In genomic region chr2:139694327-139694726, GRCh38 we compare ENCODE assay signal across 1 cellular context.
TF ChIP-seq lines count a peak whose summit lies in the region.

No MANE protein-coding gene starts in this region.

TF ChIP-seq in WTC11, 78 proteins besides CTCF, POLR2A, EP300 and RAD21 (continued from another document):
- no peak for TF ChIP-seq ESRRA (CRISPR knock-in tag; IDR thresholded peaks at IDR 0.05; ENCODE audit: borderline replicate concordance)
- no peak for TF ChIP-seq USF2 (CRISPR knock-in tag; IDR thresholded peaks at IDR 0.05)
- no peak for TF ChIP-seq PREB (CRISPR knock-in tag; IDR thresholded peaks at IDR 0.05; ENCODE audit: borderline replicate concordance)
- TF ChIP-seq GRHL2 (CRISPR knock-in tag; IDR thresholded peaks at IDR 0.05; ENCODE audit: insufficient replicate concordance, severe bottlenecking), result no peak
- no peak for TF ChIP-seq ETV6 (CRISPR knock-in tag; IDR thresholded peaks at IDR 0.05)
- TF ChIP-seq GTF2I (CRISPR knock-in tag; conservative IDR thresholded peaks at IDR 0.05), result no peak
- TF ChIP-seq MAX (CRISPR knock-in tag; IDR thresholded peaks at IDR 0.05), result no peak
- no peak for TF ChIP-seq SOX15 (CRISPR knock-in tag; IDR thresholded peaks at IDR 0.05)
- TF ChIP-seq ERG (CRISPR knock-in tag; IDR thresholded peaks at IDR 0.05), result no peak
- no peak for TF ChIP-seq E2F1 (CRISPR knock-in tag; IDR thresholded peaks at IDR 0.05)
- no peak for TF ChIP-seq NFYB (CRISPR knock-in tag; conservative IDR thresholded peaks at IDR 0.05; ENCODE audit: low read depth)
- TF ChIP-seq ZNF671 (CRISPR knock-in tag; IDR thresholded peaks at IDR 0.05), result no peak
- TF ChIP-seq OVOL2 (CRISPR knock-in tag; IDR thresholded peaks at IDR 0.05; ENCODE audit: borderline replicate concordance), result no peak
- no peak for TF ChIP-seq NFE2L1 (CRISPR knock-in tag; IDR thresholded peaks at IDR 0.05)
- TF ChIP-seq SP1 (CRISPR knock-in tag; conservative IDR thresholded peaks at IDR 0.05), result no peak
